16 cellular contexts compared by ENCODE assay signal in the genomic region with DNA sequence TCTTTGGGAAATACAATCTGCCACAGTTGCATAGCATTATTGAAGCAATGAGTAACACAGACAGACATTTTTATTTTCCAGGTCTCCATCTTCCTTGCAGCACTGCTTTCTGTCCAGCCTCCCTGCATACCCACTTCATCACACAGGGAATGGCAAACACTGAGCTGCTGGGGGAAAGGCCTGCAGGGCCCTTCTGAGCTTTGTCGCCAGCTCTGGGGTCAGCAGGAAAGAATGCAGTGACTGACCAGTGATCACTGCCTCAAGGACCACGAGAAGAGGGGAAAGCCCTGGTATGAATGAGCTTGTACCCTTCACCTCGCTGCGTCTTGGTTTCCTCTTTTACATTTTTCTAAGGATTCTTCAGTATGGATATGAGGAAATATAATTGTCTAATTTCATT. TPM values are rescaled to one million over a fixed set of nuclear protein-coding genes. Genes with fewer than 3 reads are reported as not detected.
DNase-seq lines count a peak whose midpoint lies in the region; ATAC-seq and TF ChIP-seq lines count a peak whose summit lies in the region.
"Had no signal": no experiment of that assay in that cellular context is flagged by ENCODE, and none has a peak within 500 bp of the region (broad histone marks: within the 10 kb centered on the region; RNA-seq: fewer than 3 reads in every experiment).

No MANE protein-coding gene starts in this region.

- intact Hi-C loops in heart left ventricle (cut with DNase I) (loop anchor here in 8 of 10 donors (2.0 to 10.0 kb wide), 7 partner anchors 37 to 196 kb away; no protein-coding TSS in a partner anchor), left lung (cut with DNase I) (no loop called here), upper lobe of right lung (cut with DNase I) (no loop called here)

- H3K4me3 ChIP-seq in right atrium auricular region (no peak overlapping the region), heart left ventricle (no peak overlapping the region), left lung (no peak overlapping the region), upper lobe of right lung (no peak overlapping the region)
- H3K4me3 ChIP-seq: pancreas had no signal

- DNase-seq in right atrium auricular region (ENCODE audit: low spot score) (no peak), heart left ventricle (no peak), left lung (no peak), upper lobe of right lung (no peak), medulla oblongata (ENCODE audit: extremely low spot score) (no peak)
- DNase-seq: activated CD8-positive, alpha-beta memory T cell treated with anti-CD3 and anti-CD28 coated beads for 24 hours; DND-41; hypothalamus; NCI-H2081; pancreas; SHP77 treated with DMSO at 0.1 percent for 48 hours; stimulated activated CD4-positive, alpha-beta T cell treated with anti-CD3 and anti-CD28 coated beads, Interleukin-15, amount 100 ng/mL, for 24 hours had no signal

- no peak overlapping the region for H3K4me3 Mint-ChIP-seq in brain
- H3K4me3 Mint-ChIP-seq: activated naive CD4-positive, alpha-beta T cell treated with anti-CD3 and anti-CD28 coated beads, Interleukin-2, amount 50 U/mL, for 24 hours had no signal

- peaks cover 0 to 12% (median 0%) of the 10 kb centered on the region in 5 experiments for H3K9me3 Mint-ChIP-seq in brain
- H3K9me3 Mint-ChIP-seq: activated naive CD4-positive, alpha-beta T cell treated with anti-CD3 and anti-CD28 coated beads, Interleukin-2, amount 50 U/mL, for 24 hours had no signal

- peaks cover 58% of the 10 kb centered on the region for H3K4me1 Mint-ChIP-seq in brain

- H3K36me3 Mint-ChIP-seq in brain = no peaks in the 10 kb centered on the region
- H3K36me3 Mint-ChIP-seq: activated naive CD4-positive, alpha-beta T cell treated with anti-CD3 and anti-CD28 coated beads, Interleukin-2, amount 50 U/mL, for 24 hours had no signal

- peaks cover 7% of the 10 kb centered on the region for H3K27me3 Mint-ChIP-seq in brain
- H3K27me3 Mint-ChIP-seq: activated naive CD4-positive, alpha-beta T cell treated with anti-CD3 and anti-CD28 coated beads, Interleukin-2, amount 50 U/mL, for 24 hours had no signal

- H3K36me3 ChIP-seq in right atrium auricular region (no peaks in the 10 kb centered on the region), heart left ventricle (no peaks in the 10 kb centered on the region), left lung (no peaks in the 10 kb centered on the region), upper lobe of right lung (no peaks in the 10 kb centered on the region)
- H3K36me3 ChIP-seq: pancreas had no signal

- ATAC-seq in heart left ventricle (no peak), left lung (no peak), upper lobe of right lung (no peak), GM21423 (IDR thresholded peaks at IDR 0.05; ENCODE audit: unreplicated experiment) (no peak), HG03460 (IDR thresholded peaks at IDR 0.05; ENCODE audit: unreplicated experiment) (no peak)
- ATAC-seq: pancreas had no signal

- 87 to 93% (median 90%) methylated on average over 4 of the region's 4 CpGs for WGBS in heart left ventricle, 4 donors

- TF ChIP-seq CTCF in right atrium auricular region (IDR thresholded peaks at IDR 0.05) (no peak), heart left ventricle (IDR thresholded peaks at IDR 0.05) (no peak), brain (conservative IDR thresholded peaks at IDR 0.05) (no peak), left lung (IDR thresholded peaks at IDR 0.05) (no peak), upper lobe of right lung (IDR thresholded peaks at IDR 0.05) (no peak)

- peak overlapping the region; percentile 27 to 54 for H3K27ac ChIP-seq in right atrium auricular region
- peak overlapping the region in 6 of 12 donors; percentile 39 to 87 (median 66) for H3K27ac ChIP-seq in heart left ventricle
- peak overlapping the region; percentile 47 to 85 for H3K27ac ChIP-seq in left lung
- peak overlapping the region; percentile 88 for H3K27ac ChIP-seq in upper lobe of right lung
- H3K27ac ChIP-seq: pancreas had no signal

- no peaks in the 10 kb centered on the region for H3K27me3 ChIP-seq in right atrium auricular region
- H3K27me3 ChIP-seq in heart left ventricle = no peaks in the 10 kb centered on the region
- no peaks in the 10 kb centered on the region for H3K27me3 ChIP-seq in left lung
- no peaks in the 10 kb centered on the region for H3K27me3 ChIP-seq in upper lobe of right lung
- H3K27me3 ChIP-seq: pancreas had no signal

- no peaks in the 10 kb centered on the region for H3K9me3 ChIP-seq in right atrium auricular region
- peaks cover 0 to 4% (median 0%) of the 10 kb centered on the region in 12 donors for H3K9me3 ChIP-seq in heart left ventricle
- no peaks in the 10 kb centered on the region for H3K9me3 ChIP-seq in left lung
- H3K9me3 ChIP-seq in upper lobe of right lung = no peaks in the 10 kb centered on the region
- H3K9me3 ChIP-seq: pancreas had no signal

- H3K27ac Mint-ChIP-seq in brain = peak overlapping the region in 3 of 5 experiments; percentile 10 to 41 (median 32)

- TF ChIP-seq POLR2A in heart left ventricle (IDR thresholded peaks at IDR 0.05) = no peak

- H3K4me1 ChIP-seq in right atrium auricular region = peaks cover 0 to 75% of the 10 kb centered on the region in 2 donors
- H3K4me1 ChIP-seq in heart left ventricle = peaks cover 12 to 83% (median 69%) of the 10 kb centered on the region in 12 donors
- peaks cover 35 to 76% of the 10 kb centered on the region in 2 donors for H3K4me1 ChIP-seq in left lung
- H3K4me1 ChIP-seq in upper lobe of right lung = peaks cover 64% of the 10 kb centered on the region

RNA-seq across cellular contexts. Expression of gene MICAL2, which starts 21.3 kb away (rescaled TPM):
- 10 to 100 TPM; 77.6 to 84.5 TPM for total RNA-seq in right atrium auricular region
- 100 to 1,000 TPM in 2 of 9 donors, 10 to 100 TPM in 7; 48.2 to 110 (median 87.8) TPM for total RNA-seq in heart left ventricle
- 10 to 100 TPM; 37.6 to 86.4 TPM for polyA plus RNA-seq in heart left ventricle
- 62.9 TPM for polyA plus RNA-seq in brain (ENCODE audit: insufficient read depth, low read depth, low replicate concordance)
- total RNA-seq in left lung = 100 to 1,000 TPM; 242 to 293 TPM
- total RNA-seq in upper lobe of right lung = 197 TPM

Comparison
In these comparisons a context has a peak if more than half of its experiments do, and no peak if none do; other contexts are left out.
1. intact Hi-C loops: an anchor here in heart left ventricle (2.0 to 10.0 kb wide); none called in left lung and upper lobe of right lung.